19 cellular contexts compared by ENCODE assay signal in genomic region chr5:149631506-149631905, GRCh38. TPM values are rescaled to one million over a fixed set of nuclear protein-coding genes. Genes with fewer than 3 reads are reported as not detected.
DNase-seq lines count a peak whose midpoint lies in the region; ATAC-seq and TF ChIP-seq lines count a peak whose summit lies in the region.
"Had no signal": no experiment of that assay in that cellular context is flagged by ENCODE, and none has a peak within 500 bp of the region (broad histone marks: within the 10 kb centered on the region; RNA-seq: fewer than 3 reads in every experiment).

No MANE protein-coding gene starts in this region.

- H3K4me3 ChIP-seq in psoas muscle (no peak overlapping the region), left ventricle myocardium inferior (no peak overlapping the region), mucosa of descending colon (no peak overlapping the region)

- POLR2A ChIA-PET in RWPE1 (lab: Yijun Ruan, JAX; ENCODE audit: low non-redundant PET): no interaction called here

- CTCF ChIA-PET in RWPE1 (lab: Yijun Ruan, JAX): no interaction called here

- 93 to 100% (median 97%) methylated on average over 2 of the region's 2 CpGs for WGBS in psoas muscle, 3 donors

- no peaks in the 10 kb centered on the region for H3K36me3 Mint-ChIP-seq in CD14-positive monocyte
- H3K36me3 Mint-ChIP-seq: CD4-positive, CD25-positive, alpha-beta regulatory T cell had no signal

- H3K4me1 Mint-ChIP-seq in CD14-positive monocyte: peaks cover 5% of the 10 kb centered on the region
- H3K4me1 Mint-ChIP-seq: CD4-positive, CD25-positive, alpha-beta regulatory T cell had no signal

- TF ChIP-seq CTCF in 22Rv1 (IDR thresholded peaks at IDR 0.05) (no peak), RWPE1 (conservative IDR thresholded peaks at IDR 0.05; ENCODE audit: low read depth) (no peak), psoas muscle (IDR thresholded peaks at IDR 0.05) (no peak), left ventricle myocardium inferior (IDR thresholded peaks at IDR 0.05; ENCODE audit: borderline replicate concordance) (no peak), mucosa of descending colon (IDR thresholded peaks at IDR 0.05) (no peak), CD14-positive monocyte (IDR thresholded peaks at IDR 0.05) (no peak)

- intact Hi-C loops in psoas muscle (cut with DNase I): no loop called here
- intact Hi-C loops in left ventricle myocardium inferior (cut with micrococcal nuclease): loop anchor here (10.0 kb wide), 1 partner anchor 353 kb away; no protein-coding TSS in a partner anchor
- intact Hi-C loops in mucosa of descending colon (cut with DNase I, micrococcal nuclease): loop anchor here (10.0 kb wide), 3 partner anchors 193 to 363 kb away; no protein-coding TSS in a partner anchor
- intact Hi-C loops in CD14-positive monocyte (cut with micrococcal nuclease): loop anchor here in 1 of 2 donors (10.0 kb wide), 1 partner anchor 363 kb away; no protein-coding TSS in a partner anchor

- H3K27me3 ChIP-seq in psoas muscle (ENCODE audit: insufficient read depth in 3 of 3, low read length in 2 of 3): no peaks in the 10 kb centered on the region
- no peaks in the 10 kb centered on the region for H3K27me3 ChIP-seq in left ventricle myocardium inferior (ENCODE audit: low read depth)

- no peak for DNase-seq in RWPE1 (ENCODE audit: low spot score)
- DNase-seq in epithelial cell of prostate (ENCODE audit: low read depth, low spot score): no peak
- no peak for DNase-seq in psoas muscle
- DNase-seq in left ventricle myocardium inferior: no peak
- DNase-seq in mucosa of descending colon: no peak
- no peak for DNase-seq in NCI-H526 treated with DMSO at 0.1 percent for 48 hours (lab: John Stamatoyannopoulos, UW)
- no peak for DNase-seq in CD14-positive monocyte (ENCODE audit: low spot score)
- DNase-seq: AML-193; CD4-positive, CD25-positive, alpha-beta regulatory T cell; DND-41; GDM1; KBM-7; NCI-H1092 treated with DMSO at 0.1 percent for 48 hours; NCI-H1694 treated with DMSO at 0.1 percent for 48 hours; NCI-H446; NCI-H748 treated with DMSO at 0.1 percent for 48 hours; SHP77 had no signal

- no peaks in the 10 kb centered on the region for H3K9me3 ChIP-seq in psoas muscle
- no peaks in the 10 kb centered on the region for H3K9me3 ChIP-seq in left ventricle myocardium inferior (replicated peaks)
- no peaks in the 10 kb centered on the region for H3K9me3 ChIP-seq in mucosa of descending colon

- H3K27me3 Mint-ChIP-seq in CD14-positive monocyte (ENCODE audit: low read depth in 3 of 3): peaks cover 0 to 4% (median 0%) of the 10 kb centered on the region in 3 donors
- H3K27me3 Mint-ChIP-seq: CD4-positive, CD25-positive, alpha-beta regulatory T cell had no signal

- no peak overlapping the region for H3K4me3 Mint-ChIP-seq in CD14-positive monocyte
- H3K4me3 Mint-ChIP-seq: CD4-positive, CD25-positive, alpha-beta regulatory T cell had no signal

- H3K36me3 ChIP-seq in psoas muscle (ENCODE audit: insufficient read depth in 1 of 2, low read depth in 1 of 2) (peaks cover 0 to 56% of the 10 kb centered on the region in 2 donors), left ventricle myocardium inferior (peaks cover 22% of the 10 kb centered on the region), mucosa of descending colon (ENCODE audit: low read depth) (no peaks in the 10 kb centered on the region)

- ATAC-seq in psoas muscle: no peak
- no peak for ATAC-seq in mucosa of descending colon
- ATAC-seq: Panc1 had no signal

- no peak overlapping the region for H3K27ac Mint-ChIP-seq in CD14-positive monocyte

- H3K9me3 Mint-ChIP-seq in CD14-positive monocyte: peaks cover 0 to 2% (median 0%) of the 10 kb centered on the region in 7 donors
- H3K9me3 Mint-ChIP-seq: CD4-positive, CD25-positive, alpha-beta regulatory T cell had no signal

- peak overlapping the region; percentile 50 for H3K27ac ChIP-seq in 22Rv1
- H3K27ac ChIP-seq in RWPE1: peak overlapping the region; percentile 95
- H3K27ac ChIP-seq in epithelial cell of prostate: peak overlapping the region; percentile 100
- peak overlapping the region; percentile 25 for H3K27ac ChIP-seq in psoas muscle
- H3K27ac ChIP-seq in left ventricle myocardium inferior (replicated peaks): no peak overlapping the region

- H3K4me1 ChIP-seq in psoas muscle: peaks cover 12% of the 10 kb centered on the region
- peaks cover 12% of the 10 kb centered on the region for H3K4me1 ChIP-seq in left ventricle myocardium inferior
- peaks cover 15% of the 10 kb centered on the region for H3K4me1 ChIP-seq in mucosa of descending colon (ENCODE audit: low read depth)

RNA-seq across cellular contexts. Expression of gene ARHGEF37, which starts 50.2 kb away (rescaled TPM):
- 10 to 100 TPM in 3 of 4 donors, 1 to 10 TPM in 1; 9.0 to 29.3 (median 18.7) TPM for total RNA-seq in psoas muscle
- 10 to 100 TPM in 2 of 3 donors, 1 to 10 TPM in 1; 2.3 to 13.4 (median 13.0) TPM for polyA plus RNA-seq in psoas muscle
- total RNA-seq in left ventricle myocardium inferior: 22.8 TPM
- total RNA-seq in mucosa of descending colon: 10 to 100 TPM; 13.4 to 35.0 (median 24.6) TPM
- not detected for polyA plus RNA-seq in CD14-positive monocyte

Comparison
In these comparisons a context has a peak if more than half of its experiments do, and no peak if none do; other contexts are left out.
1. intact Hi-C loops: an anchor here in left ventricle myocardium inferior (10.0 kb wide) and mucosa of descending colon (10.0 kb wide); none called in psoas muscle.